ENCODE assay signal across 27 cellular contexts in genomic region chr13:110582421-110582954, GRCh38.
"Had no signal": no experiment of that assay in that cellular context is flagged by ENCODE, and none has a peak within 500 bp of the region (broad histone marks: within the 10 kb centered on the region; RNA-seq: fewer than 3 reads in every experiment).

No MANE protein-coding gene starts in this region.

- H3K4me3 Mint-ChIP-seq: activated CD4-positive, alpha-beta T cell treated with anti-CD3 and anti-CD28 coated beads, Interleukin-2, amount 10 ng/mL, durations not matched to agents 24 days and 14 days; activated naive CD4-positive, alpha-beta T cell treated with anti-CD3 and anti-CD28 coated beads, Interleukin-2, amount 50 U/mL, for 24 hours; activated naive CD8-positive, alpha-beta T cell treated with anti-CD3 and anti-CD28 coated beads, Interleukin-2, amount 50 U/mL, for 24 hours; activated T-cell treated with anti-CD3 and anti-CD28 coated beads, Interleukin-2, amount 50 U/mL, for 72 hours; T-helper 1 cell treated with Interleukin-12 subunit alpha and Interleukin-12 subunit beta and Interleukin-4 antibody, amounts not matched to agents 30 μg/mL and 1 μg/mL, for 36 hours; WTC11 had no signal

- DNase-seq: activated CD4-positive, alpha-beta T cell treated with anti-CD3 and anti-CD28 coated beads, Interleukin-2, amount 10 ng/mL, durations not matched to agents 24 days and 14 days; activated CD4-positive, alpha-beta T cell treated with anti-CD3 and anti-CD28 coated beads, Interleukin-2, amount 50 U/mL, for 48 hours; activated CD4-positive, CD25-positive, alpha-beta regulatory T cell treated with anti-CD3 and anti-CD28 coated beads, Interleukin-2, amount 50 U/mL, for 72 hours; activated naive CD4-positive, alpha-beta T cell; activated naive CD8-positive, alpha-beta T cell treated with anti-CD3 and anti-CD28 coated beads, Interleukin-2, amount 50 U/mL, for 24 hours; activated T-cell treated with anti-CD3 and anti-CD28 coated beads for 4 hours; activated T-cell treated with anti-CD3 and anti-CD28 coated beads, Interleukin-2, amount 50 U/mL, for 72 hours; amniotic stem cell; central memory CD4-positive, alpha-beta T cell; NCI-H1092; NCI-H1417; NCI-H1930; NCI-H2171 treated with DMSO at 0.1 percent for 48 hours; NCI-H226; NCI-H510A; NCI-H526 treated with DMSO at 0.1 percent for 48 hours; NK-92 treated with Interleukin-12 subunit alpha and Interleukin-12 subunit beta, amount 100 ng/mL, for 24 hours; Peyer's patch; SHP77 had no signal

- H3K27ac Mint-ChIP-seq: activated CD4-positive, alpha-beta T cell treated with anti-CD3 and anti-CD28 coated beads, Interleukin-2, amount 10 ng/mL, durations not matched to agents 24 days and 14 days; activated naive CD4-positive, alpha-beta T cell treated with anti-CD3 and anti-CD28 coated beads, Interleukin-2, amount 50 U/mL, for 24 hours; activated naive CD8-positive, alpha-beta T cell treated with anti-CD3 and anti-CD28 coated beads, Interleukin-2, amount 50 U/mL, for 24 hours; activated T-cell treated with anti-CD3 and anti-CD28 coated beads, Interleukin-2, amount 50 U/mL, for 72 hours; activated T-helper 2 cell treated with anti-CD3 and anti-CD28 coated beads, Interferon-gamma antibody, Interleukin-2, Interleukin-4, amounts not matched to agents 10 μg/mL and 5 μg/mL and 100 μg/mL, durations not matched to agents 14 hours and 24 hours and 36 hours; T-helper 1 cell treated with Interleukin-12 subunit alpha and Interleukin-12 subunit beta and Interleukin-4 antibody, amounts not matched to agents 30 μg/mL and 1 μg/mL, for 36 hours; WTC11 had no signal

- H3K4me1 Mint-ChIP-seq: activated CD4-positive, alpha-beta T cell treated with anti-CD3 and anti-CD28 coated beads, Interleukin-2, amount 10 ng/mL, durations not matched to agents 24 days and 14 days; activated naive CD4-positive, alpha-beta T cell treated with anti-CD3 and anti-CD28 coated beads, Interleukin-2, amount 50 U/mL, for 24 hours; activated naive CD8-positive, alpha-beta T cell treated with anti-CD3 and anti-CD28 coated beads, Interleukin-2, amount 50 U/mL, for 24 hours had no signal

- H3K4me3 ChIP-seq: ascending aorta, body of pancreas, Peyer's patch, SJSA1 had no signal

- H3K36me3 ChIP-seq: ascending aorta, Peyer's patch, SJSA1 had no signal

- H3K9me3 ChIP-seq: ascending aorta, body of pancreas, Peyer's patch, SJSA1 had no signal

- H3K27me3 ChIP-seq: ascending aorta, body of pancreas, Peyer's patch had no signal

- ATAC-seq: activated naive CD8-positive, alpha-beta T cell treated with anti-CD3 and anti-CD28 coated beads, Interleukin-2, amount 50 U/mL, for 24 hours; activated T-cell treated with anti-CD3 and anti-CD28 coated beads, Interleukin-2, amount 50 U/mL, for 72 hours; body of pancreas; WTC11 had no signal

- H3K36me3 Mint-ChIP-seq: activated naive CD4-positive, alpha-beta T cell treated with anti-CD3 and anti-CD28 coated beads, Interleukin-2, amount 50 U/mL, for 24 hours; WTC11 had no signal

- H3K9ac ChIP-seq: KMS-11 had no signal

- H3K9me3 Mint-ChIP-seq: activated CD4-positive, alpha-beta T cell treated with anti-CD3 and anti-CD28 coated beads, Interleukin-2, amount 10 ng/mL, durations not matched to agents 24 days and 14 days; activated naive CD4-positive, alpha-beta T cell treated with anti-CD3 and anti-CD28 coated beads, Interleukin-2, amount 50 U/mL, for 24 hours; activated naive CD8-positive, alpha-beta T cell treated with anti-CD3 and anti-CD28 coated beads, Interleukin-2, amount 50 U/mL, for 24 hours; activated T-cell treated with anti-CD3 and anti-CD28 coated beads, Interleukin-2, amount 50 U/mL, for 72 hours; activated T-helper 2 cell treated with anti-CD3 and anti-CD28 coated beads, Interferon-gamma antibody, Interleukin-2, Interleukin-4, amounts not matched to agents 10 μg/mL and 5 μg/mL and 100 μg/mL, durations not matched to agents 14 hours and 24 hours and 36 hours; T-helper 1 cell treated with Interleukin-12 subunit alpha and Interleukin-12 subunit beta and Interleukin-4 antibody, amounts not matched to agents 30 μg/mL and 1 μg/mL, for 36 hours; WTC11 had no signal

- H3K27ac ChIP-seq: ascending aorta, body of pancreas, KMS-11, Peyer's patch, SJSA1 had no signal

- H3K4me1 ChIP-seq: ascending aorta, Peyer's patch, SJSA1 had no signal

- H3K4me2 ChIP-seq: KMS-11 had no signal
